Comparison of ENCODE assay signal across 9 cellular contexts in genomic region chr12:14924541-14924940, GRCh38. TPM values are rescaled to one million over a fixed set of nuclear protein-coding genes. Genes with fewer than 3 reads are reported as not detected.
"Had no signal": no experiment of that assay in that cellular context is flagged by ENCODE, and none has a peak within 500 bp of the region (broad histone marks: within the 10 kb centered on the region; RNA-seq: fewer than 3 reads in every experiment).

No MANE protein-coding gene starts in this region.

- DNase-seq: GDM1, GF-D8 had no signal

- ATAC-seq: GM12878 had no signal

- H3K4me3 ChIP-seq: GM12878 had no signal

- FAIRE-seq: G401.6, GM12878, GM12891, GM12892, GM18507, GM19239 had no signal

RNA-seq across cellular contexts. Expression of gene ERP27, which starts 13.8 kb away (rescaled TPM):
- total RNA-seq: G401 had no signal

RNA-seq across cellular contexts. Expression of gene ARHGDIB, which starts 36.9 kb away (rescaled TPM):
- total RNA-seq: G401 had no signal

RNA-seq across cellular contexts. Expression of gene MGP, which starts 38.9 kb away (rescaled TPM):
- total RNA-seq: G401 had no signal

RNA-seq across cellular contexts. Expression of gene PDE6H, which starts 48.3 kb away (rescaled TPM):
- total RNA-seq: G401, GM12878 had no signal
